ENCODE assay signal across 1 cellular context in genomic region chr2:241268716-241269445, GRCh38.
TF ChIP-seq lines count a peak whose summit lies in the region.

No MANE protein-coding gene starts in this region.

TF ChIP-seq in HepG2, 621 proteins besides CTCF, POLR2A, EP300 and RAD21:
- TF ChIP-seq CENPBD1 (CRISPR knock-in tag; IDR thresholded peaks at IDR 0.05; ENCODE audit: borderline replicate concordance, low read depth) (no peak), ZFP90 (CRISPR knock-in tag; IDR thresholded peaks at IDR 0.05; ENCODE audit: borderline replicate concordance) (no peak), TEAD3 (CRISPR knock-in tag; optimal IDR thresholded peaks at IDR 0.05; ENCODE audit: borderline replicate concordance) (peak; percentile 11)
- TF ChIP-seq, protein P1, sequence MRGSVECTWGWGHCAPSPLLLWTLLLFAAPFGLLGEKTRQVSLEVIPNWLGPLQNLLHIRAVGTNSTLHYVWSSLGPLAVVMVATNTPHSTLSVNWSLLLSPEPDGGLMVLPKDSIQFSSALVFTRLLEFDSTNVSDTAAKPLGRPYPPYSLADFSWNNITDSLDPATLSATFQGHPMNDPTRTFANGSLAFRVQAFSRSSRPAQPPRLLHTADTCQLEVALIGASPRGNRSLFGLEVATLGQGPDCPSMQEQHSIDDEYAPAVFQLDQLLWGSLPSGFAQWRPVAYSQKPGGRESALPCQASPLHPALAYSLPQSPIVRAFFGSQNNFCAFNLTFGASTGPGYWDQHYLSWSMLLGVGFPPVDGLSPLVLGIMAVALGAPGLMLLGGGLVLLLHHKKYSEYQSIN (CRISPR knock-in tag; IDR thresholded peaks at IDR 0.05; ENCODE audit: borderline replicate concordance) = no peak
